ENCODE assay signal across 17 cellular contexts in the genomic region with DNA sequence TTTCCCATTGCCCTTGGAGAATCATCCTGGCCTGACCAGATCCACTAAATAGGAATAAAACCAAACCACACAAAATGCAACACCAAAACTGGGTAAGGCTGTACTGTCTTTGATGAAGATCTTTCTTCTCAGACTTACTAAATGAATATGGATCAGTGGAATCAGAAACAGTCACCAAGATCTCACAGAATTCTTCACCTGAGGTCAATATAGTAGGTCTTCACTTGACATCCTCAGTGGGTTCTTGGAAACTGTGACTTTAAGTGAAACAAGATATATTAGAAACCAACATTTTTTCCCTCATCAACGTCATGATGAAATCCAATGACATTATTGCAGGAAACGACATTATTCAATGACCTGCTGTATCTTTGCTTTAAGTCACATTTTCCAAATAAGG.
DNase-seq lines count a peak whose midpoint lies in the region; ATAC-seq and TF ChIP-seq lines count a peak whose summit lies in the region.
"Had no signal": no experiment of that assay in that cellular context is flagged by ENCODE, and none has a peak within 500 bp of the region (broad histone marks: within the 10 kb centered on the region; RNA-seq: fewer than 3 reads in every experiment).

No MANE protein-coding gene starts in this region.

- H3K27ac Mint-ChIP-seq in activated naive CD4-positive, alpha-beta T cell treated with anti-CD3 and anti-CD28 coated beads, Interleukin-2, amount 10 ng/mL, durations not matched to agents 7 days and 5 days, result peak overlapping the region; percentile 89
- H3K27ac Mint-ChIP-seq in activated CD4-positive, alpha-beta memory T cell treated with anti-CD3 and anti-CD28 coated beads for 36 hours, result peak overlapping the region; percentile 75
- H3K27ac Mint-ChIP-seq in activated naive CD8-positive, alpha-beta T cell treated with anti-CD3 and anti-CD28 coated beads, Interleukin-2, amount 10 ng/mL, durations not matched to agents 7 days and 5 days, result peak overlapping the region; percentile 96
- peak overlapping the region; percentile 95 to 96 for H3K27ac Mint-ChIP-seq in stimulated activated naive CD8-positive, alpha-beta T cell treated with anti-CD3 and anti-CD28 coated beads, Interleukin-15, amount 100 ng/mL, for 72 hours
- H3K27ac Mint-ChIP-seq: GM23338 had no signal

- TF ChIP-seq CTCF in PC-9 (conservative IDR thresholded peaks at IDR 0.05), result no peak

- H3F3A ChIP-seq in PC-9 (ENCODE audit: insufficient read depth, low read depth), result no peaks in the 10 kb centered on the region

- H3K9me2 ChIP-seq in PC-9 (ENCODE audit: insufficient read depth), result no peaks in the 10 kb centered on the region

- H3K79me2 ChIP-seq in PC-9 (ENCODE audit: low read depth), result no peaks in the 10 kb centered on the region

- no peak overlapping the region for H3K4me2 ChIP-seq in PC-9
- H3K4me2 ChIP-seq: GM23338 had no signal

- peaks cover 36% of the 10 kb centered on the region for H3K36me3 Mint-ChIP-seq in activated naive CD4-positive, alpha-beta T cell treated with anti-CD3 and anti-CD28 coated beads, Interleukin-2, amount 10 ng/mL, durations not matched to agents 7 days and 5 days
- H3K36me3 Mint-ChIP-seq in activated CD4-positive, alpha-beta memory T cell treated with anti-CD3 and anti-CD28 coated beads for 36 hours, result no peaks in the 10 kb centered on the region
- H3K36me3 Mint-ChIP-seq in activated naive CD8-positive, alpha-beta T cell treated with anti-CD3 and anti-CD28 coated beads, Interleukin-2, amount 10 ng/mL, durations not matched to agents 7 days and 5 days, result peaks cover 26% of the 10 kb centered on the region

- H3K9me3 ChIP-seq in PC-9 (ENCODE audit: insufficient read depth, low read depth), result no peaks in the 10 kb centered on the region

- no peak overlapping the region for H3K4me3 ChIP-seq in PC-9
- H3K4me3 ChIP-seq: BLaER1 treated with 17β-estradiol and CSF1 and Interleukin-3, amounts not matched to agents 10 nM and 100 nM; GM23338 had no signal

- no peaks in the 10 kb centered on the region for H3K4me1 ChIP-seq in PC-9 (replicated peaks; ENCODE audit: insufficient read depth)

- H3K9me3 Mint-ChIP-seq in activated naive CD4-positive, alpha-beta T cell treated with anti-CD3 and anti-CD28 coated beads, Interleukin-2, amount 10 ng/mL, durations not matched to agents 7 days and 5 days, result peaks cover 31% of the 10 kb centered on the region
- no peaks in the 10 kb centered on the region for H3K9me3 Mint-ChIP-seq in activated CD4-positive, alpha-beta memory T cell treated with anti-CD3 and anti-CD28 coated beads for 36 hours
- H3K9me3 Mint-ChIP-seq in activated naive CD8-positive, alpha-beta T cell treated with anti-CD3 and anti-CD28 coated beads, Interleukin-2, amount 10 ng/mL, durations not matched to agents 7 days and 5 days, result peaks cover 4% of the 10 kb centered on the region
- H3K9me3 Mint-ChIP-seq in stimulated activated naive CD8-positive, alpha-beta T cell treated with anti-CD3 and anti-CD28 coated beads, Interleukin-15, amount 100 ng/mL, for 72 hours, result peaks cover 15 to 24% of the 10 kb centered on the region in 2 donors
- H3K9me3 Mint-ChIP-seq: GM23338 had no signal

- DNase-seq in activated naive CD4-positive, alpha-beta T cell treated with anti-CD3 and anti-CD28 coated beads, Interleukin-2, amount 10 ng/mL, durations not matched to agents 7 days and 5 days, result no peak
- no peak for DNase-seq in activated naive CD4-positive, alpha-beta T cell (lab: John Stamatoyannopoulos, UW)
- no peak for DNase-seq in activated CD4-positive, alpha-beta memory T cell treated with anti-CD3 and anti-CD28 coated beads for 36 hours
- DNase-seq in activated naive CD8-positive, alpha-beta T cell treated with anti-CD3 and anti-CD28 coated beads, Interleukin-2, amount 10 ng/mL, durations not matched to agents 7 days and 5 days, result no peak
- DNase-seq in stimulated activated naive CD8-positive, alpha-beta T cell treated with anti-CD3 and anti-CD28 coated beads, Interleukin-15, amount 100 ng/mL, for 72 hours, result no peak
- no peak for DNase-seq in PC-9
- DNase-seq: HCEC 1CT, NCI-H1092 treated with DMSO at 0.1 percent for 48 hours, NCI-H146, NCI-H2029 treated with DMSO at 0.1 percent for 48 hours, NCI-H2171, NCI-H526, PC-3 had no signal

- H3K36me3 ChIP-seq in PC-9 (ENCODE audit: low read depth), result no peaks in the 10 kb centered on the region
- H3K36me3 ChIP-seq: BLaER1 treated with 17β-estradiol and CSF1 and Interleukin-3, amounts not matched to agents 10 nM and 100 nM had no signal

- H3K27ac ChIP-seq in PC-9, result no peak overlapping the region
- H3K27ac ChIP-seq: BLaER1 treated with 17β-estradiol and CSF1 and Interleukin-3, amounts not matched to agents 10 nM and 100 nM; RWPE1 had no signal

- H3K4me1 Mint-ChIP-seq in activated naive CD4-positive, alpha-beta T cell treated with anti-CD3 and anti-CD28 coated beads, Interleukin-2, amount 10 ng/mL, durations not matched to agents 7 days and 5 days, result peaks cover 70% of the 10 kb centered on the region
- peaks cover 31% of the 10 kb centered on the region for H3K4me1 Mint-ChIP-seq in activated CD4-positive, alpha-beta memory T cell treated with anti-CD3 and anti-CD28 coated beads for 36 hours (ENCODE audit: low read depth)
- H3K4me1 Mint-ChIP-seq in activated naive CD8-positive, alpha-beta T cell treated with anti-CD3 and anti-CD28 coated beads, Interleukin-2, amount 10 ng/mL, durations not matched to agents 7 days and 5 days, result peaks cover 52% of the 10 kb centered on the region
- peaks cover 59% of the 10 kb centered on the region for H3K4me1 Mint-ChIP-seq in stimulated activated naive CD8-positive, alpha-beta T cell treated with anti-CD3 and anti-CD28 coated beads, Interleukin-15, amount 100 ng/mL, for 72 hours

- no peak overlapping the region for H3K4me3 Mint-ChIP-seq in activated naive CD4-positive, alpha-beta T cell treated with anti-CD3 and anti-CD28 coated beads, Interleukin-2, amount 10 ng/mL, durations not matched to agents 7 days and 5 days
- no peak overlapping the region for H3K4me3 Mint-ChIP-seq in activated CD4-positive, alpha-beta memory T cell treated with anti-CD3 and anti-CD28 coated beads for 36 hours
- H3K4me3 Mint-ChIP-seq in activated naive CD8-positive, alpha-beta T cell treated with anti-CD3 and anti-CD28 coated beads, Interleukin-2, amount 10 ng/mL, durations not matched to agents 7 days and 5 days, result peak overlapping the region; percentile 14
- peak overlapping the region; percentile 57 to 62 for H3K4me3 Mint-ChIP-seq in stimulated activated naive CD8-positive, alpha-beta T cell treated with anti-CD3 and anti-CD28 coated beads, Interleukin-15, amount 100 ng/mL, for 72 hours
- H3K4me3 Mint-ChIP-seq: GM23338 had no signal

- POLR2A ChIA-PET in activated CD4-positive, alpha-beta memory T cell treated with anti-CD3 and anti-CD28 coated beads for 36 hours (lab: Charles Lee), result no interaction called here
- POLR2A ChIA-PET in activated naive CD8-positive, alpha-beta T cell treated with anti-CD3 and anti-CD28 coated beads, Interleukin-2, amount 10 ng/mL, durations not matched to agents 7 days and 5 days (lab: Charles Lee), result no interaction called here
- POLR2A ChIA-PET in PC-9 (lab: Charles Lee; ENCODE audit: unreplicated experiment), result no interaction called here

- H4K20me1 ChIP-seq in PC-9 (ENCODE audit: insufficient read depth), result no peaks in the 10 kb centered on the region
- H4K20me1 ChIP-seq: BLaER1 treated with 17β-estradiol and CSF1 and Interleukin-3, amounts not matched to agents 10 nM and 100 nM had no signal

- BruUV-seq in PC-9 (replicated peaks; lab: Mats Ljungman, UMichigan), result no TSS peak

- CTCF ChIA-PET in activated naive CD4-positive, alpha-beta T cell treated with anti-CD3 and anti-CD28 coated beads, Interleukin-2, amount 10 ng/mL, durations not matched to agents 7 days and 5 days (lab: Charles Lee), result interaction anchor here (2.5 kb wide), 1 partner anchor 21 kb away, joined by 18 read pairs; no protein-coding TSS in a partner anchor
- CTCF ChIA-PET in activated CD4-positive, alpha-beta memory T cell treated with anti-CD3 and anti-CD28 coated beads for 36 hours (lab: Charles Lee), result interaction anchor here (1.1 kb wide), 1 partner anchor 15 kb away, joined by 3 read pairs; no protein-coding TSS in a partner anchor
- CTCF ChIA-PET in PC-9 (lab: Charles Lee), result no interaction called here

- no peak for ATAC-seq in activated naive CD8-positive, alpha-beta T cell treated with anti-CD3 and anti-CD28 coated beads, Interleukin-2, amount 10 ng/mL, durations not matched to agents 7 days and 5 days (ENCODE audit: low read depth)
- peak; percentile 79 for ATAC-seq in stimulated activated naive CD8-positive, alpha-beta T cell treated with anti-CD3 and anti-CD28 coated beads, Interleukin-15, amount 100 ng/mL, for 72 hours
- ATAC-seq in HG02840 (IDR thresholded peaks at IDR 0.05; ENCODE audit: low FRiP score, unreplicated experiment), result no peak
- ATAC-seq: GM23338, PC-3 had no signal

- intact Hi-C loops in activated CD4-positive, alpha-beta memory T cell treated with anti-CD3 and anti-CD28 coated beads for 36 hours (cut with micrococcal nuclease), result no loop called here
- intact Hi-C loops in PC-9 (cut with micrococcal nuclease; ENCODE audit: unreplicated experiment), result no loop called here

- H3K27me3 Mint-ChIP-seq in activated naive CD4-positive, alpha-beta T cell treated with anti-CD3 and anti-CD28 coated beads, Interleukin-2, amount 10 ng/mL, durations not matched to agents 7 days and 5 days, result no peaks in the 10 kb centered on the region
- H3K27me3 Mint-ChIP-seq in activated CD4-positive, alpha-beta memory T cell treated with anti-CD3 and anti-CD28 coated beads for 36 hours, result no peaks in the 10 kb centered on the region
- H3K27me3 Mint-ChIP-seq in activated naive CD8-positive, alpha-beta T cell treated with anti-CD3 and anti-CD28 coated beads, Interleukin-2, amount 10 ng/mL, durations not matched to agents 7 days and 5 days, result no peaks in the 10 kb centered on the region
- H3K27me3 Mint-ChIP-seq in stimulated activated naive CD8-positive, alpha-beta T cell treated with anti-CD3 and anti-CD28 coated beads, Interleukin-15, amount 100 ng/mL, for 72 hours, result no peaks in the 10 kb centered on the region

- H2AFZ ChIP-seq in PC-9, result no peak overlapping the region
- H2AFZ ChIP-seq: GM23338 had no signal

- no peaks in the 10 kb centered on the region for H3K27me3 ChIP-seq in PC-9 (ENCODE audit: insufficient read depth, low read depth)
- H3K27me3 ChIP-seq: BLaER1 treated with 17β-estradiol and CSF1 and Interleukin-3, amounts not matched to agents 10 nM and 100 nM had no signal

Comparison
In these comparisons a context has a peak if more than half of its experiments do, and no peak if none do; other contexts are left out.
1. H3K4me3 Mint-ChIP-seq: peak in activated naive CD8-positive, alpha-beta T cell treated with anti-CD3 and anti-CD28 coated beads, Interleukin-2, amount 10 ng/mL, durations not matched to agents 7 days and 5 days (single experiment) and stimulated activated naive CD8-positive, alpha-beta T cell treated with anti-CD3 and anti-CD28 coated beads, Interleukin-15, amount 100 ng/mL, for 72 hours (2 of 2); none in activated naive CD4-positive, alpha-beta T cell treated with anti-CD3 and anti-CD28 coated beads, Interleukin-2, amount 10 ng/mL, durations not matched to agents 7 days and 5 days (single experiment) and activated CD4-positive, alpha-beta memory T cell treated with anti-CD3 and anti-CD28 coated beads for 36 hours (single experiment).
2. Peak in every context shown above with its lines, with median percentiles within 50 percentile points of each other: H3K27ac Mint-ChIP-seq.